10 cellular contexts compared by ENCODE assay signal in the genomic region with DNA sequence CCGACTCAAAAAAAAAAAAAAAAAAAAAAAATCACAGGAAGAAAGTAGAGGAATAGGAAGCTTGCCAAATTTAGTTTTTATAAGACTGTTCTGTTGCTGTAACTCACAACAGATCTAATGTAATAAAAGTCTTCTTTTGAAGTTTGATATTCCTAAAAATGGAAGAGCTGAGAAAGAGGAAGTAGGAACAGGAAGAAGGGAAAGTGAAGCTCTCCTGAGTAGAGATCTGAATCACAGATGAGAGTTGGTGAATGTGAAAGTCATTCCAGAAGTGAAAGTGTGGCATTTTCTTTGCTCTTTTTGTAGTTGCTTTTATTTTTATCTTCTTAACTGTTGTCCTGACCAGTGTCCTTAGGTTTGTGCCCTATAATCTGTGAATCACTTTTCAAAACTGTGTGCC. TPM values are rescaled to one million over a fixed set of nuclear protein-coding genes. Genes with fewer than 3 reads are reported as not detected.
A peak's percentile ranks its signal among the peaks of the same experiment; 100 is the strongest.
DNase-seq lines count a peak whose midpoint lies in the region; ATAC-seq and TF ChIP-seq lines count a peak whose summit lies in the region.
"Had no signal": no experiment of that assay in that cellular context is flagged by ENCODE, and none has a peak within 500 bp of the region (broad histone marks: within the 10 kb centered on the region; RNA-seq: fewer than 3 reads in every experiment).

No MANE protein-coding gene starts in this region.

- no peaks in the 10 kb centered on the region for H3K9me3 ChIP-seq in gastrocnemius medialis
- H3K9me3 ChIP-seq: adrenal gland had no signal

- DNase-seq in activated T-cell treated with anti-CD3 and anti-CD28 coated beads, Interleukin-2, amount 50 U/mL, for 24 hours: no peak
- no peak for DNase-seq in activated T-cell treated with anti-CD3 and anti-CD28 coated beads, Interleukin-2, amount 50 U/mL, for 48 hours
- DNase-seq in NB4 (ENCODE audit: low read depth) (peak; percentile 33), gastrocnemius medialis (no peak), ecto neural progenitor cell (ENCODE audit: low spot score) (no peak), COLO829 (ENCODE audit: low spot score) (no peak)
- DNase-seq in activated naive CD8-positive, alpha-beta T cell treated with anti-CD3 and anti-CD28 coated beads, Interleukin-2, amount 50 U/mL, for 24 hours: no peak
- DNase-seq: adrenal gland, NCI-H524 treated with DMSO at 0.1 percent for 48 hours had no signal

- intact Hi-C loops in gastrocnemius medialis (cut with DNase I; ENCODE audit: low total_unique reads): loop anchor here (5.0 kb wide), 1 partner anchor 34 kb away; no protein-coding TSS in a partner anchor

- no peaks in the 10 kb centered on the region for H3K9me3 Mint-ChIP-seq in activated T-cell treated with anti-CD3 and anti-CD28 coated beads, Interleukin-2, amount 50 U/mL, for 24 hours
- H3K9me3 Mint-ChIP-seq in activated naive CD8-positive, alpha-beta T cell treated with anti-CD3 and anti-CD28 coated beads, Interleukin-2, amount 50 U/mL, for 24 hours: no peaks in the 10 kb centered on the region

- H3K4me3 ChIP-seq in NB4 (ENCODE audit: low read depth, low read length): peak overlapping the region; percentile 19
- no peak overlapping the region for H3K4me3 ChIP-seq in gastrocnemius medialis

- peaks cover 43 to 55% of the 10 kb centered on the region in 2 donors for H3K4me1 ChIP-seq in gastrocnemius medialis

- H3K36me3 ChIP-seq in gastrocnemius medialis: peaks cover 0 to 3% of the 10 kb centered on the region in 2 donors
- H3K36me3 ChIP-seq: adrenal gland had no signal

- H3K27ac ChIP-seq in gastrocnemius medialis: peak overlapping the region; percentile 91 to 98 (median 97)

- TF ChIP-seq CTCF in NB4 (IDR thresholded peaks at IDR 0.05; ENCODE audit: low read depth, low read length) (no peak), gastrocnemius medialis (IDR thresholded peaks at IDR 0.05 in 4 of 5, conservative IDR thresholded peaks at IDR 0.05 in 1 of 5) (no peak)

- no peaks in the 10 kb centered on the region for H3K27me3 ChIP-seq in gastrocnemius medialis
- H3K27me3 ChIP-seq: adrenal gland had no signal

- peaks cover 79% of the 10 kb centered on the region for H3K36me3 Mint-ChIP-seq in activated T-cell treated with anti-CD3 and anti-CD28 coated beads, Interleukin-2, amount 50 U/mL, for 24 hours (ENCODE audit: low read depth)
- H3K36me3 Mint-ChIP-seq in activated naive CD8-positive, alpha-beta T cell treated with anti-CD3 and anti-CD28 coated beads, Interleukin-2, amount 50 U/mL, for 24 hours (ENCODE audit: low read depth): peaks cover 22% of the 10 kb centered on the region

- in situ Hi-C loops in gastrocnemius medialis (cut with MboI; ENCODE audit: low sequenced_read_pairs in 4 of 4): loop anchor here in 1 of 4 donors (25.0 kb wide), 1 partner anchor 99 kb away; a partner anchor contains a TSS

- no peaks in the 10 kb centered on the region for H3K27me3 Mint-ChIP-seq in activated T-cell treated with anti-CD3 and anti-CD28 coated beads, Interleukin-2, amount 50 U/mL, for 24 hours
- H3K27me3 Mint-ChIP-seq in activated naive CD8-positive, alpha-beta T cell treated with anti-CD3 and anti-CD28 coated beads, Interleukin-2, amount 50 U/mL, for 24 hours: no peaks in the 10 kb centered on the region

- no peak for ATAC-seq in activated naive CD8-positive, alpha-beta T cell treated with anti-CD3 and anti-CD28 coated beads, Interleukin-2, amount 50 U/mL, for 24 hours
- no peak for ATAC-seq in gastrocnemius medialis
- ATAC-seq in HG02840 (IDR thresholded peaks at IDR 0.05; ENCODE audit: low FRiP score, unreplicated experiment): no peak

- H3K4me1 Mint-ChIP-seq in activated T-cell treated with anti-CD3 and anti-CD28 coated beads, Interleukin-2, amount 50 U/mL, for 24 hours (ENCODE audit: low read depth): peaks cover 60% of the 10 kb centered on the region
- H3K4me1 Mint-ChIP-seq in activated naive CD8-positive, alpha-beta T cell treated with anti-CD3 and anti-CD28 coated beads, Interleukin-2, amount 50 U/mL, for 24 hours: peaks cover 66% of the 10 kb centered on the region

- H3K27ac Mint-ChIP-seq in activated T-cell treated with anti-CD3 and anti-CD28 coated beads, Interleukin-2, amount 50 U/mL, for 24 hours: peak overlapping the region; percentile 87
- H3K27ac Mint-ChIP-seq in activated naive CD8-positive, alpha-beta T cell treated with anti-CD3 and anti-CD28 coated beads, Interleukin-2, amount 50 U/mL, for 24 hours: peak overlapping the region; percentile 79

- TF ChIP-seq POLR2A in NB4 (IDR thresholded peaks at IDR 0.05; ENCODE audit: extremely low read depth, insufficient read length) (no peak), gastrocnemius medialis (IDR thresholded peaks at IDR 0.05) (no peak)

- peak overlapping the region; percentile 93 for H3K4me3 Mint-ChIP-seq in activated T-cell treated with anti-CD3 and anti-CD28 coated beads, Interleukin-2, amount 50 U/mL, for 24 hours
- H3K4me3 Mint-ChIP-seq in activated naive CD8-positive, alpha-beta T cell treated with anti-CD3 and anti-CD28 coated beads, Interleukin-2, amount 50 U/mL, for 24 hours: peak overlapping the region; percentile 94

RNA-seq across cellular contexts. Expression of a gene that starts 2.1 kb away (rescaled TPM):
- total RNA-seq in gastrocnemius medialis: 100 to 1,000 TPM in 1 of 4 donors, 10 to 100 TPM in 3; 60.7 to 127 (median 71.5) TPM

RNA-seq across cellular contexts. Expression of a gene that starts 11.8 kb away (rescaled TPM):
- total RNA-seq in gastrocnemius medialis: 10 to 100 TPM in 3 of 4 donors, 1 to 10 TPM in 1; 9.8 to 14.4 (median 12.3) TPM
